ENCODE assay signal across 25 cellular contexts in genomic region chr20:51393566-51393965, GRCh38.
DNase-seq lines count a peak whose midpoint lies in the region; ATAC-seq lines count a peak whose summit lies in the region.
"Had no signal": no experiment of that assay in that cellular context is flagged by ENCODE, and none has a peak within 500 bp of the region (broad histone marks: within the 10 kb centered on the region; RNA-seq: fewer than 3 reads in every experiment).

No MANE protein-coding gene starts in this region.

- no peak overlapping the region for H2BK5ac ChIP-seq in mesenchymal stem cell (ENCODE audit: low read depth, low read length, poor library complexity, severe bottlenecking)

- H4K91ac ChIP-seq in mesenchymal stem cell (ENCODE audit: low read length): no peak overlapping the region

- H3K23ac ChIP-seq in mesenchymal stem cell (ENCODE audit: low read length in 2 of 2): no peak overlapping the region

- 41% methylated on average over 6 of the region's 6 CpGs for WGBS in mesenchymal stem cell

- H2BK12ac ChIP-seq in mesenchymal stem cell (ENCODE audit: low read length in 2 of 2): no peak overlapping the region

- H3K9ac ChIP-seq in mesenchymal stem cell (ENCODE audit: low read length) (no peak overlapping the region), subcutaneous abdominal adipose tissue (ENCODE audit: low read length in 5 of 5) (no peak overlapping the region)

- intact Hi-C loops in Right ventricle myocardium superior (cut with DNase I): no loop called here
- intact Hi-C loops in cardiac septum (cut with DNase I): no loop called here

- peak; percentile 51 for ATAC-seq in Right ventricle myocardium superior (ENCODE audit: poor library complexity)
- ATAC-seq in GM19328 (IDR thresholded peaks at IDR 0.05; ENCODE audit: unreplicated experiment): no peak
- ATAC-seq in HG03469 (IDR thresholded peaks at IDR 0.05; ENCODE audit: unreplicated experiment): no peak
- ATAC-seq: naive thymus-derived CD8-positive, alpha-beta T cell; SK-N-SH treated with all-trans-retinoic acid at 6 μM for 48 hours had no signal

- no peaks in the 10 kb centered on the region for H3K79me1 ChIP-seq in mesenchymal stem cell (replicated peaks; ENCODE audit: low read length, poor library complexity, severe bottlenecking)

- H3K18ac ChIP-seq in mesenchymal stem cell (ENCODE audit: low read depth in 1 of 2, low read length in 2 of 2): no peak overlapping the region

- peaks cover 0 to 5% of the 10 kb centered on the region in 2 experiments for H3K27me3 ChIP-seq in mesenchymal stem cell (ENCODE audit: control insufficient read depth in 1 of 2, insufficient read depth in 1 of 2, low read length in 2 of 2)
- no peaks in the 10 kb centered on the region for H3K27me3 ChIP-seq in subcutaneous abdominal adipose tissue (ENCODE audit: control insufficient read depth in 5 of 5, insufficient read depth in 4 of 5, low read length in 5 of 5)
- H3K27me3 ChIP-seq: uterus had no signal

- H2BK120ac ChIP-seq in mesenchymal stem cell (ENCODE audit: low read depth, low read length): no peak overlapping the region

- no peak overlapping the region for H3K4me3 ChIP-seq in mesenchymal stem cell (ENCODE audit: insufficient read depth in 1 of 2, low read depth in 1 of 2, low read length in 2 of 2)
- no peak overlapping the region for H3K4me3 ChIP-seq in subcutaneous abdominal adipose tissue (ENCODE audit: low read depth in 1 of 5, low read length in 5 of 5)
- H3K4me3 ChIP-seq: smooth muscle cell, uterus had no signal

- H3K27ac ChIP-seq in mesenchymal stem cell (ENCODE audit: low read length, poor library complexity, severe bottlenecking): no peak overlapping the region
- H3K27ac ChIP-seq in subcutaneous abdominal adipose tissue (ENCODE audit: low read depth, low read length): peak overlapping the region; percentile 2
- H3K27ac ChIP-seq: 22Rv1 had no signal

- no peak overlapping the region for H4K8ac ChIP-seq in mesenchymal stem cell (ENCODE audit: low read length)

- H3K4me1 ChIP-seq in mesenchymal stem cell (ENCODE audit: control insufficient read depth, insufficient read depth, low read depth, low read length) (peaks cover 3% of the 10 kb centered on the region), subcutaneous abdominal adipose tissue (ENCODE audit: control insufficient read depth in 5 of 5, insufficient read depth in 5 of 5, low read length in 5 of 5) (peaks cover 0 to 89% (median 36%) of the 10 kb centered on the region in 5 donors)
- H3K4me1 ChIP-seq: uterus had no signal

- H3K14ac ChIP-seq in mesenchymal stem cell (ENCODE audit: low read length in 2 of 2): no peak overlapping the region

- no peaks in the 10 kb centered on the region for H3K9me3 ChIP-seq in mesenchymal stem cell (ENCODE audit: control insufficient read depth, low read length)
- no peaks in the 10 kb centered on the region for H3K9me3 ChIP-seq in subcutaneous abdominal adipose tissue (ENCODE audit: control insufficient read depth in 5 of 5, low read length in 5 of 5)
- H3K9me3 ChIP-seq: uterus had no signal

- no peak overlapping the region for H2AFZ ChIP-seq in mesenchymal stem cell (ENCODE audit: low read depth, low read length)

- H3K36me3 ChIP-seq in mesenchymal stem cell (ENCODE audit: control insufficient read depth in 1 of 2, insufficient read depth in 2 of 2, low read depth in 1 of 2, low read length in 2 of 2) (no peaks in the 10 kb centered on the region), subcutaneous abdominal adipose tissue (ENCODE audit: control insufficient read depth in 5 of 5, insufficient read depth in 5 of 5, low read length in 5 of 5) (peaks cover 0 to 13% (median 0%) of the 10 kb centered on the region in 5 donors)
- H3K36me3 ChIP-seq: uterus had no signal

- H3K4me2 ChIP-seq in mesenchymal stem cell (ENCODE audit: low read length, poor library complexity, severe bottlenecking): no peak overlapping the region
- H3K4me2 ChIP-seq: smooth muscle cell had no signal

- peak overlapping the region; percentile 38 for H2BK15ac ChIP-seq in mesenchymal stem cell (ENCODE audit: low read depth, poor library complexity, severe bottlenecking)

- no peak for DNase-seq in Right ventricle myocardium superior
- no peak for DNase-seq in cardiac septum (ENCODE audit: low spot score)
- peak; percentile 50 for DNase-seq in glomerular endothelial cell (ENCODE audit: extremely low read depth, low read depth, low spot score)
- DNase-seq in mesenchymal stem cell: no peak
- no peak for DNase-seq in OCI-M1 (lab: John Stamatoyannopoulos, UW)
- DNase-seq: activated CD4-positive, CD25-positive, alpha-beta regulatory T cell treated with anti-CD3 and anti-CD28 coated beads, Interleukin-2, amount 50 U/mL, for 72 hours; activated CD8-positive, alpha-beta memory T cell treated with anti-CD3 and anti-CD28 coated beads for 24 hours; activated naive CD4-positive, alpha-beta T cell treated with anti-CD3 and anti-CD28 coated beads, Interleukin-2, amount 10 ng/mL, durations not matched to agents 7 days and 5 days; activated T-cell treated with anti-CD3 and anti-CD28 coated beads, Interleukin-2, amount 50 U/mL, for 48 hours; effector memory CD4-positive, alpha-beta T cell; H9; islet precursor cell; NCI-H1092; NCI-H2029 treated with DMSO at 0.1 percent for 48 hours; NK-92 treated with Interleukin-12 subunit alpha and Interleukin-12 subunit beta, amount 100 ng/mL, for 24 hours; stimulated activated CD4-positive, alpha-beta T cell treated with anti-CD3 and anti-CD28 coated beads, Interleukin-4, amount 100 ng/mL, for 4 hours; T1000 had no signal

- H3K4ac ChIP-seq in mesenchymal stem cell (ENCODE audit: low read depth in 1 of 2, low read length in 2 of 2): no peak overlapping the region

- H2AK5ac ChIP-seq in mesenchymal stem cell (ENCODE audit: low read length, severe bottlenecking): no peak overlapping the region
